In the genomic region with DNA sequence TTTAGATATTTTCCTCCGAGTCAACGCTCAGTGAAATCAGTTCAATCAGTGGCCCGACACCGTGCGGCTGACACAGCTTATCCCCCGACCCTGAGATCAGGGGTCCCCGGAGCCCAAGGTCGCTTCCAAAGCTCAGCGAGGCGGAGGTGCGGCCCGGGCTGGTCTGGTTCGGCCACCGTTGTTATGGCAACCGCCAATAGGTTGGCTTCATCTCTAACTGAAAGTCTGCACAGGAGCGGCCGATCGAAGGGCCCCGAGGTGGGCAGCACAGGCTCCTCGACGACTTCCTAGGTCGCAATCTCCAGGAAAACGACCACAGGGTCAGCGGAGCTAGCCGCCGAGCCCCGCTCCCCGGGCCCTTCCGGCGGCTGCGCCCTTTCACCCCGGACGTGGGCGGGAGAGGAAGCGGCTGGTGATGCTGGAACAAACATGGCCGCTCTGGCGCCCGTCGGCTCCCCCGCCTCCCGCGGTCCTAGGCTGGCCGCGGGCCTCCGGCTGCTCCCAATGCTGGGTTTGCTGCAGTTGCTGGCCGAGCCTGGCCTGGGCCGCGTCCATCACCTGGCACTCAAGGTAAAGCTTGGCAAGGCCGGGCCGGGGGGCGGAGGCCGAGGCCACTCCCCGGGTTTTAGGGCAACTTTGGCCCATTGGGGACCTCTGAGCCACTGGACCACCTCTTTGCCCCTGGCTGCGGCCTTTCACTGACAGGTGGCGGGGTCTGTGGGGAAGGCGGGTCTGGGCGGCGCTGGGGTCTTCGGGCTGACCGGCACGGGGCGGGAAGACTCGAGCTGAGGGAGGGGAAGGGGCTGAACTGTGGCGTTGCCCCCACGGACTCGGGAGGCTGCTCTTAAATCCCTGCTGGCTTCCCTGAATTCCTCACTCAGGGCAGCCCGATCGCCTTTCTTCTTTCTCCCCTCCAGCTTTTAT, we compare ENCODE assay signal across 8 cellular contexts. TPM values are rescaled to one million over a fixed set of nuclear protein-coding genes. Genes with fewer than 3 reads are reported as not detected.
A peak's percentile ranks its signal among the peaks of the same experiment; 100 is the strongest.
DNase-seq lines count a peak whose midpoint lies in the region; ATAC-seq and TF ChIP-seq lines count a peak whose summit lies in the region.

TSS of gene GPR107 (plus strand) at position 403 of the 924 bp plus-strand sequence. CDS start at position 430, 27 bp downstream.

- intact Hi-C loops in T-helper 1 cell treated with Interleukin-12 subunit alpha and Interleukin-12 subunit beta and Interleukin-4 antibody, amounts not matched to agents 30 ng/mL and 1 ng/mL, for 36 hours (cut with micrococcal nuclease): loop anchor here (1.0 to 5.0 kb wide), 8 partner anchors 10 to 251 kb away; partner anchors contain the start of genes C9orf78, FNBP1, TOR1A and TOR1B
- intact Hi-C loops in left cardiac atrium (cut with DNase I): loop anchor here in 1 of 2 donors (10.0 kb wide), 1 partner anchor 169 kb away; no protein-coding TSS in a partner anchor

- peaks cover 2% of the 10 kb centered on the region for H3K36me3 Mint-ChIP-seq in progenitor cell of endocrine pancreas (ENCODE audit: insufficient read depth)

- peak within 1 kb of the TSS; percentile 95 for H3K4me3 Mint-ChIP-seq in progenitor cell of endocrine pancreas (ENCODE audit: low read depth)

- ATAC-seq in left cardiac atrium: peak; percentile 98

- H3K4me1 ChIP-seq in DOHH2 (ENCODE audit: control insufficient read depth, low read length) (peaks cover 44% of the 10 kb centered on the region), GM23248 (ENCODE audit: insufficient read depth) (peaks cover 18% of the 10 kb centered on the region)

- H2AFZ ChIP-seq in GM23248: peak within 1 kb of the TSS; percentile 91

- TF ChIP-seq CTCF in DOHH2 (IDR thresholded peaks at IDR 0.05; ENCODE audit: low read depth, low read length, poor library complexity, severe bottlenecking): no peak
- TF ChIP-seq CTCF in progenitor cell of endocrine pancreas (IDR thresholded peaks at IDR 0.05; ENCODE audit: unreplicated experiment): no peak

- H3K36me3 ChIP-seq in DOHH2 (ENCODE audit: control insufficient read depth, low read length) (peaks cover 8% of the 10 kb centered on the region), GM23248 (ENCODE audit: low read depth) (no peaks in the 10 kb centered on the region)

- H3K9me3 ChIP-seq in DOHH2 (ENCODE audit: control insufficient read depth, insufficient read depth, low read length) (no peaks in the 10 kb centered on the region), GM23248 (ENCODE audit: low read depth) (no peaks in the 10 kb centered on the region)

- H3K79me2 ChIP-seq in DOHH2 (ENCODE audit: control insufficient read depth, low read length) (peaks cover 65% of the 10 kb centered on the region), GM23248 (ENCODE audit: insufficient read depth) (peaks cover 72% of the 10 kb centered on the region)

- H3F3A ChIP-seq in DOHH2 (ENCODE audit: control insufficient read depth, insufficient read depth) (peaks cover 8% of the 10 kb centered on the region; the same call in 1 of the 2 replicates), GM23248 (ENCODE audit: insufficient read depth) (no peaks in the 10 kb centered on the region)

- H3K9me3 Mint-ChIP-seq in progenitor cell of endocrine pancreas (ENCODE audit: low read depth): no peaks in the 10 kb centered on the region

- H3K27me3 ChIP-seq in DOHH2 (ENCODE audit: control insufficient read depth, low read length): no peaks in the 10 kb centered on the region
- no peaks in the 10 kb centered on the region for H3K27me3 ChIP-seq in GM23248 (replicated peaks; ENCODE audit: insufficient read depth)

- H3K9ac ChIP-seq in GM23248: peak within 1 kb of the TSS; percentile 97

- no peaks in the 10 kb centered on the region for H3K27me3 Mint-ChIP-seq in progenitor cell of endocrine pancreas

- no peaks in the 10 kb centered on the region for H4K20me1 ChIP-seq in DOHH2 (ENCODE audit: control insufficient read depth, insufficient read depth, low read depth, low read length)
- H4K20me1 ChIP-seq in GM23248 (ENCODE audit: insufficient read depth): no peaks in the 10 kb centered on the region

- H3K4me3 ChIP-seq in DOHH2 (ENCODE audit: low read length) (peak within 1 kb of the TSS; percentile 91), GM23248 (peak within 1 kb of the TSS; percentile 97)

- H3K27ac Mint-ChIP-seq in progenitor cell of endocrine pancreas: peak within 1 kb of the TSS; percentile 99

- H3K4me1 Mint-ChIP-seq in progenitor cell of endocrine pancreas (ENCODE audit: low read depth): peaks cover 5% of the 10 kb centered on the region

- H3K4me2 ChIP-seq in DOHH2 (ENCODE audit: low read length) (peak within 1 kb of the TSS; percentile 88), GM23248 (ENCODE audit: unreplicated experiment) (peak within 1 kb of the TSS; percentile 92)

- WGBS in GM23248 (ENCODE audit: low coverage in 1 of 2, low lambda C conversion rate in 2 of 2, missing lambda C conversion rate in 2 of 2), 2 experiments: 1 to 2% methylated on average over 54 to 68 of the region's 68 CpGs

- in situ Hi-C loops in GM23248 (cut with MboI): loop anchor here (25.0 kb wide), 1 partner anchor 166 kb away; no protein-coding TSS in a partner anchor

- H3K9me2 ChIP-seq in DOHH2 (replicated peaks; ENCODE audit: control insufficient read depth, low read length) (no peaks in the 10 kb centered on the region), GM23248 (ENCODE audit: insufficient read depth) (no peaks in the 10 kb centered on the region)

- DNase-seq in GM23248 (peak; percentile 94), M059J (ENCODE audit: low read depth) (peak; percentile 74), amniotic epithelial cell (ENCODE audit: low read depth) (peak; percentile 55), left cardiac atrium (peak; percentile 87), progenitor cell of endocrine pancreas (ENCODE audit: low spot score, unreplicated experiment) (peak; percentile 63), ureter (ENCODE audit: low spot score) (peak; percentile 82)

- H3K27ac ChIP-seq in DOHH2 (ENCODE audit: low read depth, low read length) (peak within 1 kb of the TSS; percentile 51), GM23248 (peak within 1 kb of the TSS; percentile 78)

RNA-seq across cellular contexts. Expression of gene GPR107, which starts in this region (rescaled TPM):
- total RNA-seq in GM23248 (2014; rRNA removed; shearing (Covaris generic)): 18.9 and 22.9 TPM in 2 replicates
- polyA plus RNA-seq in GM23248 (2016; fragmentation: Nextera tagmentation; extraction: Ambion mirVana): 8.0 and 8.5 TPM in 2 replicates
- 32.2 and 33.7 TPM in 2 replicates for total RNA-seq in M059J (2014; rRNA removed; shearing (Covaris generic))
- total RNA-seq in T-helper 1 cell treated with Interleukin-12 subunit alpha and Interleukin-12 subunit beta and Interleukin-4 antibody, amounts not matched to agents 30 ng/mL and 1 ng/mL, for 36 hours: 24.4 and 25.3 TPM in 2 replicates
- 10 to 100 TPM; 23.6 to 27.6 TPM for total RNA-seq in left cardiac atrium
- total RNA-seq in progenitor cell of endocrine pancreas: 46.7 and 48.7 TPM in 2 replicates
- 48.2 TPM for total RNA-seq in ureter

Comparison
In these comparisons a context has a peak if more than half of its experiments do, and no peak if none do; other contexts are left out.
1. Peak in every context shown above with its lines: DNase-seq, ATAC-seq, H3K4me3 ChIP-seq and H3K27ac ChIP-seq.